ENCODE assay signal across 26 cellular contexts in the genomic region with DNA sequence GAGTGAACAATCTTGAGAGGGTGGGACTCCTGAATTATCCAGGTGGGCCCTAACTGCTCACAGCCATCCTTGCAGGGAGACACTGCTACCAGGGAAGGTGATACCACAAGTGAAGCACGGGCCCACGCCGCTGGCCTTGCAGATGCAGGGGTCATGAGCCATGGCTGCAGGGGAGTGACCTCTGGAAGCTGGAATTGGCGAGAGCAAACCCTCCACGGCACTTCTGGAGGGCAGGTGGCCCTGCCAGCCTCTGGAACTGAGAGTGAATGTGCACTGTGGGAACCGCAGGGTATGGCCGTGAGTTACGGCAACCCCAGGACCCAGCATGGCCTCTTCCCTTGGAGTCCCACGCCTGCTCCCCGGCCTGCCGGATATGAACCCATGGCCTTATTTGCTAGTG.
"Had no signal": no experiment of that assay in that cellular context is flagged by ENCODE, and none has a peak within 500 bp of the region (broad histone marks: within the 10 kb centered on the region; RNA-seq: fewer than 3 reads in every experiment).

No MANE protein-coding gene starts in this region.

- H3K27ac ChIP-seq: Peyer's patch, RWPE1 had no signal

- FAIRE-seq: astrocyte had no signal

- H3K4me3 Mint-ChIP-seq: activated CD8-positive, alpha-beta T cell treated with anti-CD3 and anti-CD28 coated beads for 36 hours; activated naive CD8-positive, alpha-beta T cell treated with anti-CD3 and anti-CD28 coated beads, Interleukin-2, amount 50 U/mL, for 24 hours; activated T-cell treated with anti-CD3 and anti-CD28 coated beads, Interleukin-2, amount 50 U/mL, for 4 hours; brain; T-helper 1 cell treated with Interleukin-12 subunit alpha and Interleukin-12 subunit beta and Interleukin-4 antibody, amounts not matched to agents 30 μg/mL and 1 μg/mL, for 36 hours had no signal

- H3K9me3 ChIP-seq: Peyer's patch had no signal

- H3K36me3 ChIP-seq: Peyer's patch had no signal

- ATAC-seq: activated CD4-positive, CD25-positive, alpha-beta regulatory T cell treated with anti-CD3 and anti-CD28 coated beads, Interleukin-2, amount 50 U/mL, for 24 hours; activated CD8-positive, alpha-beta T cell treated with anti-CD3 and anti-CD28 coated beads for 36 hours; activated naive CD4-positive, alpha-beta T cell treated with anti-CD3 and anti-CD28 coated beads, Interleukin-2, amount 50 U/mL, for 72 hours; activated naive CD8-positive, alpha-beta T cell treated with anti-CD3 and anti-CD28 coated beads, Interleukin-2, amount 50 U/mL, for 24 hours; activated T-cell treated with anti-CD3 and anti-CD28 coated beads, Interleukin-2, amount 50 U/mL, for 4 hours had no signal

- DNase-seq: activated CD4-positive, alpha-beta T cell treated with anti-CD3 and anti-CD28 coated beads for 4 hours; activated CD8-positive, alpha-beta T cell treated with anti-CD3 and anti-CD28 coated beads for 36 hours; activated effector memory CD4-positive, alpha-beta T cell treated with anti-CD3 and anti-CD28 coated beads, Interleukin-2, amount 50 U/mL, for 16 hours; activated naive CD4-positive, alpha-beta T cell treated with Interleukin-2 at 50 U/mL for 16 hours; activated naive CD8-positive, alpha-beta T cell treated with anti-CD3 and anti-CD28 coated beads, Interleukin-2, amount 50 U/mL, for 24 hours; activated T-cell treated with anti-CD3 and anti-CD28 coated beads, Interleukin-2, amount 50 U/mL, for 4 hours; amniotic stem cell; Karpas-422; MM.1S; NCI-H1105; NCI-H1436; NCI-H1694 treated with DMSO at 0.1 percent for 48 hours; NCI-H2029 treated with DMSO at 0.1 percent for 48 hours; NCI-H345; NCI-H510A; NCI-H526 treated with DMSO at 0.1 percent for 48 hours; NCI-H82; OCI-M1; Peyer's patch; SHP77 treated with DMSO at 0.1 percent for 48 hours had no signal

- H3K4me3 ChIP-seq: Peyer's patch had no signal

- H3K36me3 Mint-ChIP-seq: activated naive CD4-positive, alpha-beta T cell treated with anti-CD3 and anti-CD28 coated beads, Interleukin-2, amount 50 U/mL, for 72 hours had no signal

- H3K4me1 ChIP-seq: Peyer's patch had no signal

- H3K27ac Mint-ChIP-seq: activated CD8-positive, alpha-beta T cell treated with anti-CD3 and anti-CD28 coated beads for 36 hours; activated naive CD4-positive, alpha-beta T cell treated with anti-CD3 and anti-CD28 coated beads, Interleukin-2, amount 50 U/mL, for 72 hours; activated naive CD8-positive, alpha-beta T cell treated with anti-CD3 and anti-CD28 coated beads, Interleukin-2, amount 50 U/mL, for 24 hours; brain; T-helper 1 cell treated with Interleukin-12 subunit alpha and Interleukin-12 subunit beta and Interleukin-4 antibody, amounts not matched to agents 30 μg/mL and 1 μg/mL, for 36 hours had no signal

- H3K27me3 ChIP-seq: Peyer's patch had no signal

- H3K27me3 Mint-ChIP-seq: activated CD8-positive, alpha-beta T cell treated with anti-CD3 and anti-CD28 coated beads for 36 hours; activated naive CD8-positive, alpha-beta T cell treated with anti-CD3 and anti-CD28 coated beads, Interleukin-2, amount 50 U/mL, for 24 hours had no signal

- H3K9me3 Mint-ChIP-seq: activated CD8-positive, alpha-beta T cell treated with anti-CD3 and anti-CD28 coated beads for 36 hours; activated T-cell treated with anti-CD3 and anti-CD28 coated beads, Interleukin-2, amount 50 U/mL, for 4 hours had no signal
